In genomic region chr20:30286157-30286556, GRCh38 we compare ENCODE assay signal across 1 cellular context.
TF ChIP-seq lines count a peak whose summit lies in the region.

No MANE protein-coding gene starts in this region.

TF ChIP-seq in GM23338, 12 proteins besides CTCF, POLR2A, EP300 and RAD21 (continued from another document):
- no peak for TF ChIP-seq ZNF462 (CRISPR knock-in tag; IDR thresholded peaks at IDR 0.05)
- TF ChIP-seq ZNF114 (CRISPR knock-in tag; IDR thresholded peaks at IDR 0.05), result no peak
- no peak for TF ChIP-seq POLR2AphosphoS5 (IDR thresholded peaks at IDR 0.05; ENCODE audit: low read depth)
- TF ChIP-seq EZH2phosphoT487 (IDR thresholded peaks at IDR 0.05; ENCODE audit: unreplicated experiment), result no peak
- TF ChIP-seq REST (IDR thresholded peaks at IDR 0.05; ENCODE audit: unreplicated experiment), result no peak
- TF ChIP-seq NANOG (IDR thresholded peaks at IDR 0.05; ENCODE audit: borderline replicate concordance), result no peak
TF ChIP-seq in GM23338: peak in this region for 0.
